9 cellular contexts compared by ENCODE assay signal in genomic region chr14:77593501-77593911, GRCh38. TPM values are rescaled to one million over a fixed set of nuclear protein-coding genes. Genes with fewer than 3 reads are reported as not detected.
A peak's percentile ranks its signal among the peaks of the same experiment; 100 is the strongest.
DNase-seq lines count a peak whose midpoint lies in the region; ATAC-seq, FAIRE-seq and TF ChIP-seq lines count a peak whose summit lies in the region.
"Had no signal": no experiment of that assay in that cellular context is flagged by ENCODE, and none has a peak within 500 bp of the region (broad histone marks: within the 10 kb centered on the region; RNA-seq: fewer than 3 reads in every experiment).

No MANE protein-coding gene starts in this region.

- no peak for FAIRE-seq in RCC 7860 (lab: Jason Lieb, UNC)

- H3K4me1 ChIP-seq in esophagus squamous epithelium: peaks cover 0 to 66% (median 28%) of the 10 kb centered on the region in 3 donors
- H3K4me1 ChIP-seq: right lobe of liver had no signal

- H3K4me3 ChIP-seq in esophagus squamous epithelium: no peak overlapping the region
- H3K4me3 ChIP-seq: right lobe of liver had no signal

- TF ChIP-seq CTCF in esophagus squamous epithelium (IDR thresholded peaks at IDR 0.05): no peak

- no peaks in the 10 kb centered on the region for H3K27me3 ChIP-seq in esophagus squamous epithelium
- H3K27me3 ChIP-seq: right lobe of liver had no signal

- H3K9me3 Mint-ChIP-seq in activated CD8-positive, alpha-beta memory T cell treated with anti-CD3 and anti-CD28 coated beads, Interleukin-2, amount 10 ng/mL, durations not matched to agents 7 days and 5 days (ENCODE audit: low read depth): no peaks in the 10 kb centered on the region

- H3K4me1 Mint-ChIP-seq in activated CD8-positive, alpha-beta memory T cell treated with anti-CD3 and anti-CD28 coated beads, Interleukin-2, amount 10 ng/mL, durations not matched to agents 7 days and 5 days: peaks cover 45% of the 10 kb centered on the region

- CTCF ChIA-PET in activated CD8-positive, alpha-beta memory T cell treated with anti-CD3 and anti-CD28 coated beads, Interleukin-2, amount 10 ng/mL, durations not matched to agents 7 days and 5 days (lab: Charles Lee): interaction anchor here (1.2 kb wide), 1 partner anchor 12 kb away, joined by 4 read pairs; no protein-coding TSS in a partner anchor

- H3K27ac ChIP-seq in esophagus squamous epithelium: peak overlapping the region in 3 of 4 donors; percentile 39 to 58 (median 42)
- H3K27ac ChIP-seq: right lobe of liver had no signal

- peak overlapping the region; percentile 89 for H3K27ac Mint-ChIP-seq in activated CD8-positive, alpha-beta memory T cell treated with anti-CD3 and anti-CD28 coated beads, Interleukin-2, amount 10 ng/mL, durations not matched to agents 7 days and 5 days

- peaks cover 39% of the 10 kb centered on the region for H3K36me3 Mint-ChIP-seq in activated CD8-positive, alpha-beta memory T cell treated with anti-CD3 and anti-CD28 coated beads, Interleukin-2, amount 10 ng/mL, durations not matched to agents 7 days and 5 days

- H3K27me3 Mint-ChIP-seq in activated CD8-positive, alpha-beta memory T cell treated with anti-CD3 and anti-CD28 coated beads, Interleukin-2, amount 10 ng/mL, durations not matched to agents 7 days and 5 days: no peaks in the 10 kb centered on the region

- 23 to 32% methylated on average over 2 of the region's 2 CpGs for WGBS in esophagus squamous epithelium, 2 donors

- H3K36me3 ChIP-seq in esophagus squamous epithelium: peaks cover 0 to 40% (median 5%) of the 10 kb centered on the region in 3 donors

- no peak for TF ChIP-seq POLR2A in esophagus squamous epithelium (IDR thresholded peaks at IDR 0.05)

- no peak for DNase-seq in activated CD8-positive, alpha-beta memory T cell treated with anti-CD3 and anti-CD28 coated beads, Interleukin-2, amount 10 ng/mL, durations not matched to agents 7 days and 5 days
- DNase-seq in activated CD8-positive, alpha-beta memory T cell treated with anti-CD3 and anti-CD28 coated beads for 24 hours: no peak
- DNase-seq in RCC 7860 (ENCODE audit: low spot score): peak; percentile 25
- DNase-seq in esophagus squamous epithelium (lab: John Stamatoyannopoulos, UW): no peak
- DNase-seq in hypothalamus (lab: John Stamatoyannopoulos, UW): no peak
- no peak for DNase-seq in activated gamma-delta T cell treated with Interleukin-2 at 50 U/mL for 16 hours
- no peak for DNase-seq in NCI-H1105 (lab: John Stamatoyannopoulos, UW)
- DNase-seq: right lobe of liver had no signal

- peak overlapping the region; percentile 60 for H3K4me3 Mint-ChIP-seq in activated CD8-positive, alpha-beta memory T cell treated with anti-CD3 and anti-CD28 coated beads, Interleukin-2, amount 10 ng/mL, durations not matched to agents 7 days and 5 days

- ATAC-seq in activated CD8-positive, alpha-beta memory T cell treated with anti-CD3 and anti-CD28 coated beads, Interleukin-2, amount 10 ng/mL, durations not matched to agents 7 days and 5 days: peak; percentile 54
- ATAC-seq in HG02885 (IDR thresholded peaks at IDR 0.05; ENCODE audit: poor library complexity, unreplicated experiment): peak; percentile 71

- H3K9me3 ChIP-seq in esophagus squamous epithelium: no peaks in the 10 kb centered on the region
- H3K9me3 ChIP-seq: right lobe of liver had no signal

- intact Hi-C loops in esophagus squamous epithelium (cut with DNase I): no loop called here

RNA-seq across cellular contexts. Expression of gene SPTLC2, which starts 22.9 kb away (rescaled TPM):
- 10 to 100 TPM; 34.5 to 43.3 TPM for total RNA-seq in activated CD8-positive, alpha-beta memory T cell treated with anti-CD3 and anti-CD28 coated beads, Interleukin-2, amount 10 ng/mL, durations not matched to agents 7 days and 5 days
- 10 to 100 TPM; 35.1 to 50.5 (median 39.9) TPM for total RNA-seq in esophagus squamous epithelium
